13 cellular contexts compared by ENCODE assay signal in the genomic region with DNA sequence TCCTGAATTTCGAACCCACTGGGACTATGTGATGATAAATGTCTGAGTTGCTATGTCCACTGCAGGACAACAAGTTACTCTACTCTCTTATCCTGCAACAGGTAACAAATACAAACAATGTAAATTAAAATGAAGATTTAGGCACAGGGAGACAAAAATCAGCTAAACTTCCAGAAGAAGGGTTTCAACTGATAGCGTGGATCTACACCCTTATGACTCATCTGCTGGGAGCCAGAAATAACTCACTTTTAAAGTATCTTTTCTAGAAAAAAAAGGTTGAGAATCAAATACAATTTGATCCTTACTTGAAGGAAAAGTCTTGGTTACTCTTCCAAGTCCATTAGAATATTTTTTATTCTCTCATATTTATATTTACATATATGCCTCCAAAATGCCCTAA. TPM values are rescaled to one million over a fixed set of nuclear protein-coding genes. Genes with fewer than 3 reads are reported as not detected.
A peak's percentile ranks its signal among the peaks of the same experiment; 100 is the strongest.
DNase-seq lines count a peak whose midpoint lies in the region; ATAC-seq and TF ChIP-seq lines count a peak whose summit lies in the region.
"Had no signal": no experiment of that assay in that cellular context is flagged by ENCODE, and none has a peak within 500 bp of the region (broad histone marks: within the 10 kb centered on the region; RNA-seq: fewer than 3 reads in every experiment).

No MANE protein-coding gene starts in this region.

- H3K27ac ChIP-seq in right atrium auricular region (no peak overlapping the region), RWPE2 (ENCODE audit: poor library complexity, severe bottlenecking) (peak overlapping the region; percentile 35), epithelial cell of prostate (peak overlapping the region; percentile 13)
- H3K27ac ChIP-seq: Peyer's patch had no signal

- DNase-seq in Right ventricle myocardium superior, result no peak
- DNase-seq in right atrium auricular region (ENCODE audit: low spot score), result no peak
- DNase-seq in RWPE2 (ENCODE audit: low spot score), result no peak
- no peak for DNase-seq in epithelial cell of prostate (ENCODE audit: low read depth, low spot score)
- DNase-seq in effector CD4-positive, alpha-beta T cell, result no peak
- no peak for DNase-seq in DMS53 treated with DMSO at 0.1 percent for 48 hours (lab: John Stamatoyannopoulos, UW; ENCODE audit: unreplicated experiment)
- no peak for DNase-seq in activated CD8-positive, alpha-beta memory T cell treated with anti-CD3 and anti-CD28 coated beads, Interleukin-2, amount 50 U/mL, for 4 hours
- DNase-seq: activated CD4-positive, alpha-beta memory T cell treated with anti-CD3 and anti-CD28 coated beads for 36 hours; activated gamma-delta T cell treated with Interleukin-2 at 50 U/mL for 16 hours; cerebellar nuclear complex; Peyer's patch; stimulated activated CD4-positive, alpha-beta T cell treated with anti-CD3 and anti-CD28 coated beads, Interleukin-2, amount 100 ng/mL, for 48 hours had no signal

- H3K4me1 ChIP-seq in right atrium auricular region (peaks cover 0 to 42% of the 10 kb centered on the region in 2 donors), RWPE2 (ENCODE audit: insufficient read depth, poor library complexity, severe bottlenecking) (peaks cover 29% of the 10 kb centered on the region), skeletal muscle satellite cell (ENCODE audit: control insufficient read depth, insufficient read depth, low read length) (peaks cover 15% of the 10 kb centered on the region)

- ATAC-seq in Right ventricle myocardium superior (ENCODE audit: poor library complexity) (peak; percentile 12), RWPE2 (ENCODE audit: low read depth) (no peak)

- H3K9ac ChIP-seq in skeletal muscle satellite cell (ENCODE audit: low read depth, low read length), result no peak overlapping the region

- H3K4me3 ChIP-seq in right atrium auricular region (no peak overlapping the region), RWPE2 (ENCODE audit: severe bottlenecking) (no peak overlapping the region), skeletal muscle satellite cell (ENCODE audit: low read length) (no peak overlapping the region)
- H3K4me3 ChIP-seq: Peyer's patch had no signal

- no peaks in the 10 kb centered on the region for H3K9me3 ChIP-seq in right atrium auricular region
- peaks cover 7% of the 10 kb centered on the region for H3K9me3 ChIP-seq in RWPE2 (ENCODE audit: severe bottlenecking)
- H3K9me3 ChIP-seq in skeletal muscle satellite cell (replicated peaks; ENCODE audit: low read length), result no peaks in the 10 kb centered on the region
- H3K9me3 ChIP-seq: Peyer's patch had no signal

- H3K36me3 ChIP-seq in right atrium auricular region (no peaks in the 10 kb centered on the region), RWPE2 (ENCODE audit: low read depth) (peaks cover 31% of the 10 kb centered on the region), skeletal muscle satellite cell (ENCODE audit: insufficient read depth, low read length) (no peaks in the 10 kb centered on the region)
- H3K36me3 ChIP-seq: Peyer's patch had no signal

- intact Hi-C loops in Right ventricle myocardium superior (cut with DNase I), result no loop called here

- peak overlapping the region; percentile 26 for H3K4me2 ChIP-seq in skeletal muscle satellite cell (ENCODE audit: low read length)

- H3K27me3 ChIP-seq in right atrium auricular region (no peaks in the 10 kb centered on the region), RWPE2 (ENCODE audit: insufficient read depth, poor library complexity, severe bottlenecking) (no peaks in the 10 kb centered on the region), skeletal muscle satellite cell (ENCODE audit: control insufficient read depth, insufficient read depth, low read length) (no peaks in the 10 kb centered on the region)
- H3K27me3 ChIP-seq: Peyer's patch had no signal

- no peak for TF ChIP-seq CTCF in right atrium auricular region (IDR thresholded peaks at IDR 0.05)
- TF ChIP-seq CTCF in RWPE2 (IDR thresholded peaks at IDR 0.05; ENCODE audit: poor library complexity, severe bottlenecking), result no peak

RNA-seq across cellular contexts. Expression of gene PJA2, which starts 21.4 kb away (rescaled TPM):
- 70.5 TPM for total RNA-seq in Right ventricle myocardium superior
- 10 to 100 TPM; 80.7 to 88.3 TPM for total RNA-seq in right atrium auricular region
- total RNA-seq in skeletal muscle satellite cell (2012; rRNA removed), result 61.4 and 69.5 TPM in 2 replicates

Comparison
In these comparisons a context has a peak if more than half of its experiments do, and no peak if none do; other contexts are left out.
1. H3K27ac ChIP-seq: peak in RWPE2 (single experiment) and epithelial cell of prostate (single experiment); none in right atrium auricular region (0 of 2).